Comparison of ENCODE assay signal across 8 cellular contexts in genomic region chr20:32672982-32673727, GRCh38. TPM values are rescaled to one million over a fixed set of nuclear protein-coding genes. Genes with fewer than 3 reads are reported as not detected.
DNase-seq lines count a peak whose midpoint lies in the region; ATAC-seq and TF ChIP-seq lines count a peak whose summit lies in the region.

No MANE protein-coding gene starts in this region.

- peak overlapping the region; percentile 100 for H3K27ac ChIP-seq in OCI-LY1 (ENCODE audit: low read depth, low read length, poor library complexity, severe bottlenecking)
- peak overlapping the region in 35 of 59 donors; percentile 6 to 73 (median 42) for H3K27ac ChIP-seq in dorsolateral prefrontal cortex
- H3K27ac ChIP-seq in effector memory CD4-positive, alpha-beta T cell (ENCODE audit: insufficient read depth, low read length, poor library complexity, severe bottlenecking), result no peak overlapping the region

- no peaks in the 10 kb centered on the region for H3K9me2 ChIP-seq in OCI-LY1 (ENCODE audit: low read depth, low read length)

- no peaks in the 10 kb centered on the region for H3K36me3 Mint-ChIP-seq in type B pancreatic cell

- intact Hi-C loops in dorsolateral prefrontal cortex (cut with DNase I), result no loop called here

- ATAC-seq in GM18502 (IDR thresholded peaks at IDR 0.05; ENCODE audit: poor library complexity, unreplicated experiment) (peak; percentile 51), GM21825 (IDR thresholded peaks at IDR 0.05; ENCODE audit: unreplicated experiment) (peak; percentile 52), HG02623 (IDR thresholded peaks at IDR 0.05; ENCODE audit: unreplicated experiment) (no peak)

- H3K4me1 Mint-ChIP-seq in type B pancreatic cell (ENCODE audit: unreplicated experiment), result peaks cover 28% of the 10 kb centered on the region

- H3K27ac Mint-ChIP-seq in type B pancreatic cell, result peak overlapping the region; percentile 7

- H3K4me2 ChIP-seq in OCI-LY1 (ENCODE audit: low read length), result peak overlapping the region; percentile 68

- no peaks in the 10 kb centered on the region for H3K9me3 ChIP-seq in OCI-LY1 (ENCODE audit: low read length)
- no peaks in the 10 kb centered on the region for H3K9me3 ChIP-seq in effector memory CD4-positive, alpha-beta T cell (ENCODE audit: control insufficient read depth, low read length)

- DNase-seq in dorsolateral prefrontal cortex (no peak), type B pancreatic cell (ENCODE audit: extremely low spot score, unreplicated experiment) (no peak)
- DNase-seq in effector memory CD4-positive, alpha-beta T cell, result no peak
- DNase-seq in central memory CD4-positive, alpha-beta T cell, result no peak

- H3K4me3 Mint-ChIP-seq in type B pancreatic cell, result no peak overlapping the region

- TF ChIP-seq CTCF in OCI-LY1 (IDR thresholded peaks at IDR 0.05; ENCODE audit: low read length) (peak; percentile 30; the same call in 1 of the 2 replicates), dorsolateral prefrontal cortex (IDR thresholded peaks at IDR 0.05 in 54 of 56, conservative IDR thresholded peaks at IDR 0.05 in 2 of 56; ENCODE audit: low read depth in 1 of 56, partially characterized antibody in 56 of 56) (no peak), type B pancreatic cell (conservative IDR thresholded peaks at IDR 0.05) (no peak)

- H3K27me3 Mint-ChIP-seq in type B pancreatic cell, result no peaks in the 10 kb centered on the region

- H2AFZ ChIP-seq in OCI-LY1 (ENCODE audit: low read length), result peak overlapping the region; percentile 30; the same call in 1 of the 2 replicates

- no peaks in the 10 kb centered on the region for H3K36me3 ChIP-seq in OCI-LY1 (ENCODE audit: insufficient read depth, low read length)
- H3K36me3 ChIP-seq in effector memory CD4-positive, alpha-beta T cell (ENCODE audit: control insufficient read depth, insufficient read depth, low read length), result no peaks in the 10 kb centered on the region

- H3K4me1 ChIP-seq in OCI-LY1 (ENCODE audit: insufficient read depth, low read length, severe bottlenecking), result peaks cover 78% of the 10 kb centered on the region
- H3K4me1 ChIP-seq in effector memory CD4-positive, alpha-beta T cell (ENCODE audit: control insufficient read depth, insufficient read depth, low read length, poor library complexity, severe bottlenecking), result no peaks in the 10 kb centered on the region

- peak overlapping the region; percentile 43 for H3K4me3 ChIP-seq in OCI-LY1 (ENCODE audit: low read depth, low read length, poor library complexity, severe bottlenecking)
- no peak overlapping the region for H3K4me3 ChIP-seq in dorsolateral prefrontal cortex
- H3K4me3 ChIP-seq in effector memory CD4-positive, alpha-beta T cell (ENCODE audit: insufficient read depth, low read depth, low read length, poor library complexity, severe bottlenecking), result no peak overlapping the region

- peak overlapping the region; percentile 84 for H3K9ac ChIP-seq in OCI-LY1 (ENCODE audit: low read length)

- H3K79me2 ChIP-seq in OCI-LY1 (ENCODE audit: insufficient read depth, low read length), result no peaks in the 10 kb centered on the region

- H4K20me1 ChIP-seq in OCI-LY1 (ENCODE audit: insufficient read depth, low read length), result no peaks in the 10 kb centered on the region

- no peaks in the 10 kb centered on the region for H3K9me3 Mint-ChIP-seq in type B pancreatic cell

- H3K27me3 ChIP-seq in OCI-LY1 (ENCODE audit: insufficient read depth, low read length) (no peaks in the 10 kb centered on the region), dorsolateral prefrontal cortex (no peaks in the 10 kb centered on the region)
- H3K27me3 ChIP-seq in effector memory CD4-positive, alpha-beta T cell (replicated peaks; ENCODE audit: control insufficient read depth, insufficient read depth, low read length, poor library complexity, severe bottlenecking), result no peaks in the 10 kb centered on the region

- H3F3A ChIP-seq in OCI-LY1 (ENCODE audit: insufficient read depth, low read length), result peaks cover 5% of the 10 kb centered on the region; the same call in 1 of the 2 replicates

RNA-seq across cellular contexts. Expression of gene C20orf203, which starts 0.6 kb away (rescaled TPM):
- total RNA-seq in dorsolateral prefrontal cortex (1 to 10 TPM in 113 of 120 experiments, under 1 TPM in 7; 0.71 to 4.9 (median 2.2) TPM), type B pancreatic cell (ENCODE audit: low replicate concordance) (0.07 and 0.10 TPM in 2 replicates)
